ENCODE assay signal across 1 cellular context in genomic region chr19:1063909-1064660, GRCh38.
TF ChIP-seq lines count a peak whose summit lies in the region.

No MANE protein-coding gene starts in this region.

TF ChIP-seq in GM23338, 12 proteins besides CTCF, POLR2A, EP300 and RAD21 (continued from another document):
- TF ChIP-seq ZNF462 (CRISPR knock-in tag; IDR thresholded peaks at IDR 0.05) = no peak
- TF ChIP-seq ZNF114 (CRISPR knock-in tag; IDR thresholded peaks at IDR 0.05) = no peak
- TF ChIP-seq ETS1 (IDR thresholded peaks at IDR 0.05) = no peak
- TF ChIP-seq EZH2phosphoT487 (IDR thresholded peaks at IDR 0.05; ENCODE audit: unreplicated experiment) = no peak
- no peak for TF ChIP-seq REST (IDR thresholded peaks at IDR 0.05; ENCODE audit: unreplicated experiment)
- no peak for TF ChIP-seq ZNF331 (CRISPR knock-in tag; IDR thresholded peaks at IDR 0.05; ENCODE audit: low read depth)
- no peak for TF ChIP-seq POLR2AphosphoS5 (IDR thresholded peaks at IDR 0.05; ENCODE audit: low read depth)
